ENCODE assay signal across 8 cellular contexts in the genomic region with DNA sequence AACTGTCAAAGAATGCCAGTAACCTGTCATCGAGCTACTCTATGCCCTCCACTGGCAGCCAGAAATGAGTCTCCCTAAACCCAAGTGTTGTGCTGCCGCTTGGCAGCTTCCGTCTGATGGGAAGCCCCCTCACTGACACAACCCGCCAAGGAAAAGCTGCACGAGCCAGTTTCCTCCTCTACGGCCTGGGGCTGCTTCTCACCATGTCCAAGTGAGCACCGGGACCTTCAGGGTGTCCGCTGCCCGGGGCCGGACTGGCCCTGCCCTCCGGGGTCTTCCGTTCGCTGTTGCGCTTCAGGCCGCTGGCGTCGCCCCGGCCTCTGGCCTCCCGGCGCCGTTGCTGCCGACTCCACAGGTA. TPM values are rescaled to one million over a fixed set of nuclear protein-coding genes. Genes with fewer than 3 reads are reported as not detected.
DNase-seq lines count a peak whose midpoint lies in the region; ATAC-seq and TF ChIP-seq lines count a peak whose summit lies in the region.

No MANE protein-coding gene starts in this region.

- no peaks in the 10 kb centered on the region for H3K9me3 ChIP-seq in CD4-positive, alpha-beta memory T cell (ENCODE audit: control insufficient read depth in 1 of 2, low read length in 2 of 2)
- no peaks in the 10 kb centered on the region for H3K9me3 ChIP-seq in HUES64 (ENCODE audit: insufficient read depth, low read depth, low read length)

- TF ChIP-seq CTCF in epithelial cell of proximal tubule (conservative IDR thresholded peaks at IDR 0.05; ENCODE audit: low read depth, low read length): no peak
- no peak for TF ChIP-seq CTCF in nephron progenitor cell (IDR thresholded peaks at IDR 0.05)
- no peak for TF ChIP-seq CTCF in type B pancreatic cell (conservative IDR thresholded peaks at IDR 0.05)

- peak; percentile 3 for ATAC-seq in GM21381 (IDR thresholded peaks at IDR 0.05; ENCODE audit: unreplicated experiment)

- H3K36me3 ChIP-seq in CD4-positive, alpha-beta memory T cell (ENCODE audit: insufficient read depth, low read length): no peaks in the 10 kb centered on the region
- H3K36me3 ChIP-seq in HUES64 (ENCODE audit: insufficient read depth, low read length): no peaks in the 10 kb centered on the region

- peak overlapping the region; percentile 94 for H3K9ac ChIP-seq in HUES64 (ENCODE audit: low read depth, low read length)

- peak overlapping the region; percentile 96 to 99 (median 97) for H3K4me3 Mint-ChIP-seq in CD4-positive, alpha-beta memory T cell
- H3K4me3 Mint-ChIP-seq in activated CD4-positive, alpha-beta memory T cell treated with anti-CD3 and anti-CD28 coated beads, Interleukin-2, amount 10 ng/mL, durations not matched to agents 7 days and 5 days: peak overlapping the region; percentile 90
- H3K4me3 Mint-ChIP-seq in nephron progenitor cell: peak overlapping the region; percentile 92
- peak overlapping the region; percentile 95 for H3K4me3 Mint-ChIP-seq in type B pancreatic cell

- WGBS in HUES64: under 1% methylated on average over 22 of the region's 22 CpGs

- peak overlapping the region; percentile 83 to 98 for H3K4me3 ChIP-seq in CD4-positive, alpha-beta memory T cell (ENCODE audit: low read length in 2 of 2)
- H3K4me3 ChIP-seq in HUES64 (ENCODE audit: low read length) (peak overlapping the region; percentile 85), epithelial cell of proximal tubule (ENCODE audit: low read depth, low read length) (peak overlapping the region; percentile 78)

- peak; percentile 29 to 77 (median 37) for DNase-seq in CD4-positive, alpha-beta memory T cell
- DNase-seq in activated CD4-positive, alpha-beta memory T cell treated with anti-CD3 and anti-CD28 coated beads, Interleukin-2, amount 10 ng/mL, durations not matched to agents 7 days and 5 days: peak; percentile 54
- DNase-seq in epithelial cell of proximal tubule (ENCODE audit: low read depth): no peak
- no peak for DNase-seq in nephron progenitor cell
- DNase-seq in type B pancreatic cell (ENCODE audit: extremely low spot score, unreplicated experiment): peak; percentile 72
- DNase-seq in cerebellar nuclear complex (lab: John Stamatoyannopoulos, UW): no peak

- intact Hi-C loops in CD4-positive, alpha-beta memory T cell (cut with micrococcal nuclease): loop anchor here (2.0 kb wide), 4 partner anchors 92 to 1276 kb away; a partner anchor contains a TSS

- H3K27ac Mint-ChIP-seq in CD4-positive, alpha-beta memory T cell: peak overlapping the region; percentile 65 to 95 (median 87)
- peak overlapping the region; percentile 97 for H3K27ac Mint-ChIP-seq in activated CD4-positive, alpha-beta memory T cell treated with anti-CD3 and anti-CD28 coated beads, Interleukin-2, amount 10 ng/mL, durations not matched to agents 7 days and 5 days
- H3K27ac Mint-ChIP-seq in nephron progenitor cell (peak overlapping the region; percentile 68), type B pancreatic cell (peak overlapping the region; percentile 83)

- H3K4me1 Mint-ChIP-seq in CD4-positive, alpha-beta memory T cell: peaks cover 38 to 79% (median 61%) of the 10 kb centered on the region in 4 donors
- peaks cover 68% of the 10 kb centered on the region for H3K4me1 Mint-ChIP-seq in activated CD4-positive, alpha-beta memory T cell treated with anti-CD3 and anti-CD28 coated beads, Interleukin-2, amount 10 ng/mL, durations not matched to agents 7 days and 5 days
- H3K4me1 Mint-ChIP-seq in nephron progenitor cell: peaks cover 50% of the 10 kb centered on the region
- peaks cover 19% of the 10 kb centered on the region for H3K4me1 Mint-ChIP-seq in type B pancreatic cell (ENCODE audit: unreplicated experiment)

- H3K4me1 ChIP-seq in CD4-positive, alpha-beta memory T cell (ENCODE audit: insufficient read depth, low read length): peaks cover 59% of the 10 kb centered on the region
- peaks cover 14% of the 10 kb centered on the region for H3K4me1 ChIP-seq in HUES64 (ENCODE audit: insufficient read depth, low read length)

- H3K27me3 ChIP-seq in CD4-positive, alpha-beta memory T cell (ENCODE audit: insufficient read depth, low read length): no peaks in the 10 kb centered on the region
- H3K27me3 ChIP-seq in HUES64 (ENCODE audit: insufficient read depth, low read length): no peaks in the 10 kb centered on the region

- H3K9me3 Mint-ChIP-seq in CD4-positive, alpha-beta memory T cell: no peaks in the 10 kb centered on the region
- peaks cover 2% of the 10 kb centered on the region for H3K9me3 Mint-ChIP-seq in activated CD4-positive, alpha-beta memory T cell treated with anti-CD3 and anti-CD28 coated beads, Interleukin-2, amount 10 ng/mL, durations not matched to agents 7 days and 5 days
- H3K9me3 Mint-ChIP-seq in nephron progenitor cell (peaks cover 12% of the 10 kb centered on the region), type B pancreatic cell (no peaks in the 10 kb centered on the region)

- H3K27ac ChIP-seq in CD4-positive, alpha-beta memory T cell (ENCODE audit: low read depth, low read length): peak overlapping the region; percentile 85
- peak overlapping the region; percentile 95 for H3K27ac ChIP-seq in HUES64 (ENCODE audit: low read depth, low read length)

- CTCF ChIA-PET in CD4-positive, alpha-beta memory T cell (lab: Charles Lee; ENCODE audit: partially characterized antibody): interaction anchor here (1.4 to 1.9 kb wide), 2 partner anchors 13 to 140 kb away, joined by 6 read pairs; a partner anchor contains a TSS
- CTCF ChIA-PET in activated CD4-positive, alpha-beta memory T cell treated with anti-CD3 and anti-CD28 coated beads, Interleukin-2, amount 10 ng/mL, durations not matched to agents 7 days and 5 days (lab: Charles Lee): interaction anchor here (1.0 to 2.5 kb wide), 3 partner anchors 14 to 83 kb away, joined by 3 to 15 read pairs (median 5); a partner anchor contains a TSS

- peaks cover 0 to 16% of the 10 kb centered on the region in 2 donors for H3K36me3 Mint-ChIP-seq in CD4-positive, alpha-beta memory T cell
- H3K36me3 Mint-ChIP-seq in activated CD4-positive, alpha-beta memory T cell treated with anti-CD3 and anti-CD28 coated beads, Interleukin-2, amount 10 ng/mL, durations not matched to agents 7 days and 5 days (ENCODE audit: low read depth): peaks cover 15% of the 10 kb centered on the region
- H3K36me3 Mint-ChIP-seq in nephron progenitor cell (ENCODE audit: low read depth) (peaks cover 37% of the 10 kb centered on the region), type B pancreatic cell (peaks cover 7% of the 10 kb centered on the region)

- no peaks in the 10 kb centered on the region for H3K27me3 Mint-ChIP-seq in CD4-positive, alpha-beta memory T cell
- H3K27me3 Mint-ChIP-seq in activated CD4-positive, alpha-beta memory T cell treated with anti-CD3 and anti-CD28 coated beads, Interleukin-2, amount 10 ng/mL, durations not matched to agents 7 days and 5 days: no peaks in the 10 kb centered on the region
- H3K27me3 Mint-ChIP-seq in nephron progenitor cell (ENCODE audit: low read depth, poor library complexity) (no peaks in the 10 kb centered on the region), type B pancreatic cell (no peaks in the 10 kb centered on the region)

- POLR2A ChIA-PET in CD4-positive, alpha-beta memory T cell (lab: Charles Lee; ENCODE audit: partially characterized antibody): interaction anchor here (0.7 to 3.0 kb wide), 5 partner anchors 66 to 1276 kb away, joined by 3 to 20 read pairs (median 7); a partner anchor contains a TSS
- POLR2A ChIA-PET in activated CD4-positive, alpha-beta memory T cell treated with anti-CD3 and anti-CD28 coated beads, Interleukin-2, amount 10 ng/mL, durations not matched to agents 7 days and 5 days (lab: Charles Lee): interaction anchor here (0.8 to 4.5 kb wide), 18 partner anchors 10 to 583 kb away, joined by 3 to 44 read pairs (median 5); a partner anchor contains a TSS

RNA-seq across cellular contexts. Expression of a gene that starts 0.5 kb away (rescaled TPM):
- total RNA-seq in CD4-positive, alpha-beta memory T cell: 10 to 100 TPM; 34.7 to 37.5 TPM
- polyA plus RNA-seq in CD4-positive, alpha-beta memory T cell: 10 to 100 TPM; 16.2 to 21.9 TPM
- 40.5 TPM for polyA plus RNA-seq in HUES64 (2013, experiment 1 of 2)
- 40.6 TPM for polyA plus RNA-seq in HUES64 (2013, experiment 2 of 2)
- total RNA-seq in activated CD4-positive, alpha-beta memory T cell treated with anti-CD3 and anti-CD28 coated beads, Interleukin-2, amount 10 ng/mL, durations not matched to agents 7 days and 5 days: 10 to 100 TPM; 37.4 to 38.8 TPM
- 27.5 and 37.0 TPM in 2 replicates for total RNA-seq in epithelial cell of proximal tubule
- total RNA-seq in type B pancreatic cell (ENCODE audit: low replicate concordance): 42.9 and 44.6 TPM in 2 replicates

RNA-seq across cellular contexts. Expression of a gene that starts 0.9 kb away (rescaled TPM):
- total RNA-seq in CD4-positive, alpha-beta memory T cell: 1 to 10 TPM; 1.8 to 2.2 TPM
- 1 to 10 TPM in 1 of 2 donors, under 1 TPM in 1; 0.61 to 1.6 TPM for polyA plus RNA-seq in CD4-positive, alpha-beta memory T cell
- polyA plus RNA-seq in HUES64 (2013, experiment 1 of 2): 5.2 TPM
- polyA plus RNA-seq in HUES64 (2013, experiment 2 of 2): 7.0 TPM
- total RNA-seq in activated CD4-positive, alpha-beta memory T cell treated with anti-CD3 and anti-CD28 coated beads, Interleukin-2, amount 10 ng/mL, durations not matched to agents 7 days and 5 days: 1 to 10 TPM; 1.9 to 2.4 TPM
- total RNA-seq in epithelial cell of proximal tubule: 1.6 and 2.3 TPM in 2 replicates
- 3.4 and 6.2 TPM in 2 replicates for total RNA-seq in type B pancreatic cell (ENCODE audit: low replicate concordance)

Comparison
In these comparisons a context has a peak if more than half of its experiments do, and no peak if none do; other contexts are left out.
1. DNase-seq: peak in CD4-positive, alpha-beta memory T cell (5 of 5), activated CD4-positive, alpha-beta memory T cell treated with anti-CD3 and anti-CD28 coated beads, Interleukin-2, amount 10 ng/mL, durations not matched to agents 7 days and 5 days (single experiment) and type B pancreatic cell (single experiment); none in epithelial cell of proximal tubule (single experiment), nephron progenitor cell (single experiment) and cerebellar nuclear complex (0 of 2).
2. Peak in every context shown above with its lines, with median percentiles within 50 percentile points of each other: H3K4me3 ChIP-seq, H3K27ac Mint-ChIP-seq and H3K4me3 Mint-ChIP-seq.